Comparison of ENCODE assay signal across 8 cellular contexts in the genomic region with DNA sequence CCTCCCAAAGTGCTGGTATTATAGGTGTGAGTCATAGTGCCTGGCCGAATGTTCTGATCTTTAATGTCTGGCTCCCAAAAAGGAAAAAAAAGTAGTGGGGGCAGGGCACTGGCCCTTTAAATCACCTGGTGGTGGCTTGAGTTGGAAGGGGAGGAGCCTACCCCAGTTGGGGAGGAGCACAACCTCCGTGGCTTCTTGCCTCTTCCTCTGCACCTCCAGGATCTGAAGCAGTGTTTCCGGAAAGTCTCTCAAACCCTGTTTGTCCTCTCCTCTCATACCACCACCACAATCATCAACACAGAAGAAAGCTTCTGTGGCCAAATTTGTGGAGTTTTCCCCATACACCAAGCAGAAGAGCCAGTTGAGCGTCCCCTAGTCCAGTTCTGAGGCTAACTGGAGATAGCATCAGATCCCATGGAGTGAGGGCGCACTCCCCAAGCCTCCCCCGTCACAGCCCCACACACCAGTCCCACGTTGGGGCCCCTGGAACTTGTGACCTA. TPM values are rescaled to one million over a fixed set of nuclear protein-coding genes. Genes with fewer than 3 reads are reported as not detected.
A peak's percentile ranks its signal among the peaks of the same experiment; 100 is the strongest.
DNase-seq lines count a peak whose midpoint lies in the region; ATAC-seq and TF ChIP-seq lines count a peak whose summit lies in the region.

No MANE protein-coding gene starts in this region.

- H3K27ac ChIP-seq in KOPT-K1 (ENCODE audit: low read depth, low read length, poor library complexity, severe bottlenecking) (peak overlapping the region; percentile 74), iPS-18a (ENCODE audit: low read length) (peak overlapping the region; percentile 28), testis (no peak overlapping the region)

- H3K27ac Mint-ChIP-seq in activated CD4-positive, alpha-beta memory T cell treated with anti-CD3 and anti-CD28 coated beads for 36 hours = peak overlapping the region; percentile 64
- peak overlapping the region; percentile 2 for H3K27ac Mint-ChIP-seq in stimulated activated memory B cell treated with anti-CD40 and anti-IgM and Interleukin-4, amounts not matched to agents 10 μg/mL and 1 μg/mL and 100 μg/mL, for 72 hours

- TF ChIP-seq POLR2A in testis (IDR thresholded peaks at IDR 0.05) = no peak

- H3K27me3 Mint-ChIP-seq in activated CD4-positive, alpha-beta memory T cell treated with anti-CD3 and anti-CD28 coated beads for 36 hours = no peaks in the 10 kb centered on the region
- no peaks in the 10 kb centered on the region for H3K27me3 Mint-ChIP-seq in stimulated activated memory B cell treated with anti-CD40 and anti-IgM and Interleukin-4, amounts not matched to agents 10 μg/mL and 1 μg/mL and 100 μg/mL, for 72 hours

- TF ChIP-seq CTCF in testis (IDR thresholded peaks at IDR 0.05) = no peak

- H3K4me3 Mint-ChIP-seq in activated CD4-positive, alpha-beta memory T cell treated with anti-CD3 and anti-CD28 coated beads for 36 hours = peak overlapping the region; percentile 30
- H3K4me3 Mint-ChIP-seq in stimulated activated memory B cell treated with anti-CD40 and anti-IgM and Interleukin-4, amounts not matched to agents 10 μg/mL and 1 μg/mL and 100 μg/mL, for 72 hours = no peak overlapping the region

- H3K36me3 ChIP-seq in KOPT-K1 (ENCODE audit: insufficient read depth, low read length) (no peaks in the 10 kb centered on the region), iPS-18a (ENCODE audit: control insufficient read depth, low read depth, low read length) (no peaks in the 10 kb centered on the region), testis (ENCODE audit: low read depth, missing control alignments) (no peaks in the 10 kb centered on the region)

- H3K4me1 ChIP-seq in iPS-18a (ENCODE audit: control insufficient read depth, low read depth, low read length) (peaks cover 9% of the 10 kb centered on the region), testis (no peaks in the 10 kb centered on the region)

- H3K27me3 ChIP-seq in iPS-18a (ENCODE audit: control insufficient read depth, insufficient read depth, low read length) (no peaks in the 10 kb centered on the region), testis (no peaks in the 10 kb centered on the region)

- H3K4me1 Mint-ChIP-seq in activated CD4-positive, alpha-beta memory T cell treated with anti-CD3 and anti-CD28 coated beads for 36 hours (ENCODE audit: low read depth) = peaks cover 12% of the 10 kb centered on the region
- H3K4me1 Mint-ChIP-seq in stimulated activated memory B cell treated with anti-CD40 and anti-IgM and Interleukin-4, amounts not matched to agents 10 μg/mL and 1 μg/mL and 100 μg/mL, for 72 hours = peaks cover 45% of the 10 kb centered on the region

- H3K9me3 ChIP-seq in KOPT-K1 (ENCODE audit: insufficient read depth, low read length, poor library complexity, severe bottlenecking) = peaks cover 3% of the 10 kb centered on the region
- H3K9me3 ChIP-seq in iPS-18a (ENCODE audit: control insufficient read depth, low read depth, low read length) = no peaks in the 10 kb centered on the region
- H3K9me3 ChIP-seq in testis = no peaks in the 10 kb centered on the region

- WGBS in testis, 2 donors = 51 to 67% methylated on average over 7 of the region's 7 CpGs

- no peaks in the 10 kb centered on the region for H3K9me3 Mint-ChIP-seq in activated CD4-positive, alpha-beta memory T cell treated with anti-CD3 and anti-CD28 coated beads for 36 hours
- H3K9me3 Mint-ChIP-seq in stimulated activated memory B cell treated with anti-CD40 and anti-IgM and Interleukin-4, amounts not matched to agents 10 μg/mL and 1 μg/mL and 100 μg/mL, for 72 hours = no peaks in the 10 kb centered on the region

- DNase-seq in activated CD4-positive, alpha-beta memory T cell treated with anti-CD3 and anti-CD28 coated beads for 36 hours = peak; percentile 66
- DNase-seq in testis = no peak

- POLR2A ChIA-PET in activated CD4-positive, alpha-beta memory T cell treated with anti-CD3 and anti-CD28 coated beads for 36 hours (lab: Charles Lee) = no interaction called here

- H3K9ac ChIP-seq in iPS-18a (ENCODE audit: low read length) = peak overlapping the region; percentile 28

- H3K36me3 Mint-ChIP-seq in activated CD4-positive, alpha-beta memory T cell treated with anti-CD3 and anti-CD28 coated beads for 36 hours = no peaks in the 10 kb centered on the region
- H3K36me3 Mint-ChIP-seq in stimulated activated memory B cell treated with anti-CD40 and anti-IgM and Interleukin-4, amounts not matched to agents 10 μg/mL and 1 μg/mL and 100 μg/mL, for 72 hours = no peaks in the 10 kb centered on the region

- H3K4me3 ChIP-seq in iPS-18a (ENCODE audit: low read length) = peak overlapping the region; percentile 25
- no peak overlapping the region for H3K4me3 ChIP-seq in testis

- CTCF ChIA-PET in activated CD4-positive, alpha-beta memory T cell treated with anti-CD3 and anti-CD28 coated beads for 36 hours (lab: Charles Lee) = interaction anchor here (1.2 kb wide), 1 partner anchor 43 kb away, joined by 3 read pairs; no protein-coding TSS in a partner anchor

- intact Hi-C loops in activated CD4-positive, alpha-beta memory T cell treated with anti-CD3 and anti-CD28 coated beads for 36 hours (cut with micrococcal nuclease) = no loop called here
- intact Hi-C loops in testis (cut with DNase I; ENCODE audit: low total_unique reads) = no loop called here

- no peak for ATAC-seq in stimulated activated memory B cell treated with anti-CD40 and anti-IgM and Interleukin-4, amounts not matched to agents 10 μg/mL and 1 μg/mL and 100 μg/mL, for 72 hours
- no peak for ATAC-seq in HG02571 (IDR thresholded peaks at IDR 0.05; ENCODE audit: unreplicated experiment)
- ATAC-seq in GM21447 (IDR thresholded peaks at IDR 0.05; ENCODE audit: unreplicated experiment) = no peak
- no peak for ATAC-seq in GM18907 (IDR thresholded peaks at IDR 0.05; ENCODE audit: unreplicated experiment)

RNA-seq across cellular contexts. Expression of gene RCOR1, which starts 24.3 kb away (rescaled TPM):
- 10 to 100 TPM; 14.1 to 14.3 TPM for total RNA-seq in activated CD4-positive, alpha-beta memory T cell treated with anti-CD3 and anti-CD28 coated beads for 36 hours
- 10 to 100 TPM; 33.9 to 37.8 TPM for total RNA-seq in testis
- 33.8 TPM for polyA plus RNA-seq in testis (ENCODE audit: insufficient read depth, low read depth, low replicate concordance)

RNA-seq across cellular contexts. Expression of gene ANKRD9, which starts 58.6 kb away (rescaled TPM):
- total RNA-seq in activated CD4-positive, alpha-beta memory T cell treated with anti-CD3 and anti-CD28 coated beads for 36 hours = 10 to 100 TPM; 15.2 to 17.5 TPM
- 100 to 1,000 TPM in 1 of 2 donors, 10 to 100 TPM in 1; 88.7 to 153 TPM for total RNA-seq in testis
- polyA plus RNA-seq in testis (ENCODE audit: insufficient read depth, low read depth, low replicate concordance) = 21.0 TPM

Comparison
In these comparisons a context has a peak if more than half of its experiments do, and no peak if none do; other contexts are left out.
1. H3K27ac ChIP-seq: peak in KOPT-K1 (single experiment) and iPS-18a (single experiment); none in testis (0 of 2).
2. RNA of gene ANKRD9, which starts 58.6 kb away (total RNA-seq): 88.7 to 153 TPM in testis; 15.2 to 17.5 TPM in activated CD4-positive, alpha-beta memory T cell treated with anti-CD3 and anti-CD28 coated beads for 36 hours; every median in the first group is over 4 times any median in the second.